In the genomic region with DNA sequence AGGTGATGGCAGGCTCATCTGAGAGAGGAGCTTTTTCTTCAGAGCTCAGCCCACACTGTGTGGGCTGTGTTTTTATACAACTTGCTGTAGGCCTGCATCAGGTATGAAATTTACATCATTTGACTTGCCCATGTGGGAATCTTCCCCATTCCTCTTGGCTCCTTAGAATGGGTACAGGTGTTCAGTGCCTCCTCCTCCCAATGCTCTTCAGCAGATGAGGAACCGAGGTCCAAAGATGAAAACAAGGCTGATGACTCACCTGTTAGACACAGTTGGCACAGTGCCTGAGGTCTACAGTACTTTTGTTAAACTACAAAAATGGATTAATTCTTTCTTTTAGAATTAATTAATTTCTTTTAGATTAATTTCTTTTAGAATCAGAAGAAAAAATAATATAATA, we compare ENCODE assay signal across 2 cellular contexts.
A peak's percentile ranks its signal among the peaks of the same experiment; 100 is the strongest.
TF ChIP-seq lines count a peak whose summit lies in the region.

No MANE protein-coding gene starts in this region.

TF ChIP-seq in HCT116, 20 proteins besides CTCF, POLR2A, EP300 and RAD21:
- TF ChIP-seq POLR2AphosphoS5 (IDR thresholded peaks at IDR 0.05; ENCODE audit: low read depth, low read length) (no peak), CBX3 (IDR thresholded peaks at IDR 0.05; ENCODE audit: low read depth) (no peak), TCF7L2 (IDR thresholded peaks at IDR 0.05; ENCODE audit: borderline replicate concordance, extremely low read depth, insufficient read depth, insufficient read length) (no peak), FOSL1 (IDR thresholded peaks at IDR 0.05; ENCODE audit: low read depth) (peak; percentile 18; the same call in 1 of the 2 replicates), SRF (IDR thresholded peaks at IDR 0.05; ENCODE audit: low read depth) (no peak), JUND (IDR thresholded peaks at IDR 0.05) (no peak)
- TF ChIP-seq, protein P1, sequence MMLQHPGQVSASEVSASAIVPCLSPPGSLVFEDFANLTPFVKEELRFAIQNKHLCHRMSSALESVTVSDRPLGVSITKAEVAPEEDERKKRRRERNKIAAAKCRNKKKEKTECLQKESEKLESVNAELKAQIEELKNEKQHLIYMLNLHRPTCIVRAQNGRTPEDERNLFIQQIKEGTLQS (IDR thresholded peaks at IDR 0.05): no peak

TF ChIP-seq in endothelial cell of umbilical vein, 7 proteins besides CTCF, POLR2A, EP300 and RAD21:
- TF ChIP-seq FOS (IDR thresholded peaks at IDR 0.05; ENCODE audit: borderline replicate concordance, insufficient read depth, low read length): peak; percentile 39
- TF ChIP-seq MYC (IDR thresholded peaks at IDR 0.05; ENCODE audit: low read depth, low read length): no peak
